In the genomic region with DNA sequence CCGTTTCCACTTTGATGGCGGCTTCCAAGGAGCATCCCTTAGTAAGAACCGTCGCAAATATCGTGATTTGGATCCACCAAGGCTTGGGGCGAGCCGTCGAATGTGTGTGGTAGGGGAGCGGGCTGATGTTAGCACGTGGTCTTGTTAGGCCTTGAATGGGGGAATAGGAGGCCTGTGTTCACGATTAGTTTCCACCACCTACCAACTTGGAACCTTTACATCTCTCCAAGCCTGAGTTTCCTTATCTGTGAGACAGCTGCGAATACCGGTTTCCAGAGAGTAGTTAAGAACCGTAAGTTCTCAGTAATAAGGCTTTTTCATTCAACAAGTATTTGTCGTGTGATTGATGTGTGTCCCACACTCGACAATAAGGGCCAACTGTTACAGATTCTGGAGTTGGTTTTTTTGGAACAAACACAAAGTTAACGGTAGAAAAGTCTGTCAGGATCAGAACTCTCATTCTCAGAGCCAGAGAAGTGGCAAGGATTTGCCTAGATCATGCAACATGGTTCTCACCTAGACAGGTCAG, we compare ENCODE assay signal across 7 cellular contexts. TPM values are rescaled to one million over a fixed set of nuclear protein-coding genes. Genes with fewer than 3 reads are reported as not detected.
DNase-seq lines count a peak whose midpoint lies in the region; ATAC-seq and TF ChIP-seq lines count a peak whose summit lies in the region.

No MANE protein-coding gene starts in this region.

- no peak overlapping the region for H2AFZ ChIP-seq in neural progenitor cell (replicated peaks)

- 28 to 35% methylated on average over 12 to 17 of the region's 17 CpGs for WGBS in endodermal cell (ENCODE audit: insufficient coverage in 1 of 2, insufficient read length in 1 of 2), 2 experiments

- peak overlapping the region; percentile 96 for H3K27ac Mint-ChIP-seq in endodermal cell
- H3K27ac Mint-ChIP-seq in neural progenitor cell = no peak overlapping the region

- no peaks in the 10 kb centered on the region for H3K9me3 ChIP-seq in endodermal cell (ENCODE audit: control insufficient read depth, low read length)
- H3K9me3 ChIP-seq in neural progenitor cell (ENCODE audit: low read depth) = no peaks in the 10 kb centered on the region

- peaks cover 30% of the 10 kb centered on the region for H4K20me1 ChIP-seq in neural progenitor cell (ENCODE audit: low read depth)

- H3K36me3 Mint-ChIP-seq in endodermal cell (ENCODE audit: low read depth) = peaks cover 34% of the 10 kb centered on the region
- H3K36me3 Mint-ChIP-seq in neural progenitor cell = peaks cover 16% of the 10 kb centered on the region

- H3K4me3 ChIP-seq in endodermal cell (ENCODE audit: low read length) (peak overlapping the region; percentile 97), neural progenitor cell (peak overlapping the region; percentile 69)

- TF ChIP-seq CTCF in endodermal cell (conservative IDR thresholded peaks at IDR 0.05) (no peak), neural progenitor cell (IDR thresholded peaks at IDR 0.05) (no peak)

- H3K79me2 ChIP-seq in neural progenitor cell (ENCODE audit: low read depth) = peaks cover 54% of the 10 kb centered on the region

- in situ Hi-C loops in G401 (cut with HindIII; ENCODE audit: low sequenced_read_pairs) = no loop called here

- ATAC-seq in GM21360 (IDR thresholded peaks at IDR 0.05; ENCODE audit: unreplicated experiment) = peak; percentile 2

- H3K4me1 Mint-ChIP-seq in endodermal cell (peaks cover 16% of the 10 kb centered on the region), neural progenitor cell (peaks cover 23% of the 10 kb centered on the region)

- H3K36me3 ChIP-seq in endodermal cell (ENCODE audit: control insufficient read depth, insufficient read depth, low read length) (peaks cover 34% of the 10 kb centered on the region), neural progenitor cell (peaks cover 4% of the 10 kb centered on the region)

- H3K9me3 Mint-ChIP-seq in endodermal cell (no peaks in the 10 kb centered on the region), neural progenitor cell (no peaks in the 10 kb centered on the region)

- peak; percentile 42 for DNase-seq in OCI-M1 (lab: John Stamatoyannopoulos, UW)
- DNase-seq in endodermal cell = no peak
- DNase-seq in neural progenitor cell (ENCODE audit: low spot score) = peak; percentile 21
- no peak for DNase-seq in G401 (ENCODE audit: low spot score)
- DNase-seq in central memory CD4-positive, alpha-beta T cell = no peak
- no peak for DNase-seq in SKM-1 (lab: John Stamatoyannopoulos, UW; ENCODE audit: unreplicated experiment)

- H3K9ac ChIP-seq in endodermal cell (ENCODE audit: extremely low read depth, low read length, poor library complexity, severe bottlenecking) = peak overlapping the region; percentile 83
- H3K9ac ChIP-seq in neural progenitor cell = peak overlapping the region; percentile 76

- H3F3A ChIP-seq in neural progenitor cell (ENCODE audit: low read depth) = peaks cover 9% of the 10 kb centered on the region

- peak overlapping the region; percentile 86 for H3K4me2 ChIP-seq in neural progenitor cell

- peaks cover 8% of the 10 kb centered on the region for H3K4me1 ChIP-seq in endodermal cell (ENCODE audit: control insufficient read depth, insufficient read depth, low read length)
- peaks cover 6% of the 10 kb centered on the region for H3K4me1 ChIP-seq in neural progenitor cell

- peak overlapping the region; percentile 86 for H3K4me3 Mint-ChIP-seq in endodermal cell
- H3K4me3 Mint-ChIP-seq in neural progenitor cell = peak overlapping the region; percentile 96

- H3K27me3 Mint-ChIP-seq in endodermal cell (ENCODE audit: insufficient read depth) = no peaks in the 10 kb centered on the region
- peaks cover 4% of the 10 kb centered on the region for H3K27me3 Mint-ChIP-seq in neural progenitor cell (ENCODE audit: insufficient read depth, low read depth)

- H3K27ac ChIP-seq in endodermal cell (ENCODE audit: low read depth, low read length) (peak overlapping the region; percentile 66), neural progenitor cell (no peak overlapping the region)

- H3K27me3 ChIP-seq in endodermal cell (ENCODE audit: control insufficient read depth, insufficient read depth, low read length, poor library complexity, severe bottlenecking) = no peaks in the 10 kb centered on the region
- H3K27me3 ChIP-seq in neural progenitor cell = no peaks in the 10 kb centered on the region

RNA-seq across cellular contexts. Expression of gene NUDC, which starts 0.7 kb away (rescaled TPM):
- total RNA-seq in endodermal cell (100 to 1,000 TPM; 103 to 120 TPM), neural progenitor cell (ENCODE audit: low replicate concordance) (28.6 and 49.6 TPM in 2 replicates)
- polyA plus RNA-seq in endodermal cell (2013, experiment 1 of 2) = 84.1 TPM
- polyA plus RNA-seq in endodermal cell (2013, experiment 2 of 2) = 80.0 TPM
- total RNA-seq in G401 (2014; rRNA removed; shearing (Covaris generic)) = 35.4 and 47.6 TPM in 2 replicates

RNA-seq across cellular contexts. Expression of gene NR0B2, which starts 8.5 kb away (rescaled TPM):
- total RNA-seq in endodermal cell = not detected
- polyA plus RNA-seq in endodermal cell (2013, experiment 1 of 2) = not detected
- not detected for polyA plus RNA-seq in endodermal cell (2013, experiment 2 of 2)
- not detected in 2 replicates for total RNA-seq in neural progenitor cell (ENCODE audit: low replicate concordance)
- total RNA-seq in G401 (2014; rRNA removed; shearing (Covaris generic)) = not detected in 2 replicates

RNA-seq across cellular contexts. Expression of gene GPATCH3, which starts 22.0 kb away (rescaled TPM):
- total RNA-seq in endodermal cell = 10 to 100 TPM; 21.3 to 23.2 TPM
- polyA plus RNA-seq in endodermal cell (2013, experiment 1 of 2) = 11.5 TPM
- polyA plus RNA-seq in endodermal cell (2013, experiment 2 of 2) = 11.3 TPM
- 6.1 and 9.6 TPM in 2 replicates for total RNA-seq in neural progenitor cell (ENCODE audit: low replicate concordance)
- 13.1 and 22.0 TPM in 2 replicates for total RNA-seq in G401 (2014; rRNA removed; shearing (Covaris generic))

RNA-seq across cellular contexts. Expression of gene GPN2, which starts 32.2 kb away (rescaled TPM):
- total RNA-seq in endodermal cell = 10 to 100 TPM; 32.6 to 38.5 TPM
- polyA plus RNA-seq in endodermal cell (2013, experiment 1 of 2) = 24.5 TPM
- polyA plus RNA-seq in endodermal cell (2013, experiment 2 of 2) = 21.1 TPM
- total RNA-seq in neural progenitor cell (ENCODE audit: low replicate concordance) = 6.8 and 10.9 TPM in 2 replicates
- total RNA-seq in G401 (2014; rRNA removed; shearing (Covaris generic)) = 20.0 and 26.9 TPM in 2 replicates

RNA-seq across cellular contexts. Expression of gene KDF1, which starts 38.0 kb away (rescaled TPM):
- total RNA-seq in endodermal cell = 10 to 100 TPM; 17.2 to 22.7 TPM
- 3.1 TPM for polyA plus RNA-seq in endodermal cell (2013, experiment 1 of 2)
- polyA plus RNA-seq in endodermal cell (2013, experiment 2 of 2) = 2.4 TPM
- total RNA-seq in neural progenitor cell (ENCODE audit: low replicate concordance) = 1.1 TPM in 1 of 2 replicates, not detected in the other
- total RNA-seq in G401 (2014; rRNA removed; shearing (Covaris generic)) = not detected in 2 replicates

Comparison
In these comparisons a context has a peak if more than half of its experiments do, and no peak if none do; other contexts are left out.
1. DNase-seq: peak in OCI-M1 (single experiment) and neural progenitor cell (single experiment); none in endodermal cell (single experiment), G401 (single experiment), central memory CD4-positive, alpha-beta T cell (single experiment) and SKM-1 (single experiment).